Comparison of ENCODE assay signal across 12 cellular contexts in the genomic region with DNA sequence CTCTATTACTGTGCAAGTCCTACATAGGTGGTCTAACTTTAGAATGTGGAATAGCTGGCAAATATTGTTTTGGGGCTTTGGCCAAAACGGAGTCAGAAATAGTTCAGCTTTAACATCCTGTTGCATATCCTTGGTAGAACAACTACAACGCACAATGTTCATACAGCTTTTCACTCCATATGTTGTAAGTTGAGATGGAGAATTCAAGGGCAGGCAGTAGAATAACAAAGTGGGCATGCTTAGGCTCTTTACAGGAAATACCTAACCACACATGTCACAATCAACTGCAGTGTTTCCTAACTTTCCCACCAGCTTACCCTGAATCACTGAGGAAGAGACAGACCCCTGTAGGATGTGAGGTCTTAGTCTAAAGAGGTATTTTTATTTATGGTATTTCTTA.
DNase-seq lines count a peak whose midpoint lies in the region; ATAC-seq and TF ChIP-seq lines count a peak whose summit lies in the region.
"Had no signal": no experiment of that assay in that cellular context is flagged by ENCODE, and none has a peak within 500 bp of the region (broad histone marks: within the 10 kb centered on the region; RNA-seq: fewer than 3 reads in every experiment).

No MANE protein-coding gene starts in this region.

- H3K4me3 ChIP-seq in tibial nerve (no peak overlapping the region), HAP-1 (no peak overlapping the region)
- H3K4me3 ChIP-seq: lower lobe of right lung, right atrium auricular region had no signal

- H3K27ac ChIP-seq in foreskin keratinocyte (no peak overlapping the region), tibial nerve (no peak overlapping the region)
- H3K27ac ChIP-seq: lower lobe of right lung, right atrium auricular region had no signal

- POLR2A ChIA-PET in WTC11 (lab: Charles Lee): interaction anchor here (0.6 kb wide), 1 partner anchor 13 kb away, joined by 3 read pairs; no protein-coding TSS in a partner anchor

- H3K27me3 ChIP-seq in foreskin keratinocyte: no peaks in the 10 kb centered on the region
- no peaks in the 10 kb centered on the region for H3K27me3 ChIP-seq in tibial nerve
- no peaks in the 10 kb centered on the region for H3K27me3 ChIP-seq in HAP-1 (ENCODE audit: low read depth)
- H3K27me3 ChIP-seq: right atrium auricular region had no signal

- H3K4me1 ChIP-seq in foreskin keratinocyte: peaks cover 11% of the 10 kb centered on the region
- H3K4me1 ChIP-seq in tibial nerve: no peaks in the 10 kb centered on the region
- no peaks in the 10 kb centered on the region for H3K4me1 ChIP-seq in HAP-1
- H3K4me1 ChIP-seq: lower lobe of right lung, right atrium auricular region had no signal

- H3K9me3 ChIP-seq in tibial nerve: no peaks in the 10 kb centered on the region
- H3K9me3 ChIP-seq in HAP-1: no peaks in the 10 kb centered on the region
- H3K9me3 ChIP-seq: lower lobe of right lung, right atrium auricular region had no signal

- no peak for TF ChIP-seq POLR2A in tibial nerve (IDR thresholded peaks at IDR 0.05)

- CTCF ChIA-PET in WTC11 (lab: Charles Lee): no interaction called here

- no peak overlapping the region for H3K27ac Mint-ChIP-seq in WTC11

- H3K36me3 ChIP-seq in tibial nerve: no peaks in the 10 kb centered on the region
- no peaks in the 10 kb centered on the region for H3K36me3 ChIP-seq in HAP-1 (replicated peaks)
- H3K36me3 ChIP-seq: lower lobe of right lung, right atrium auricular region had no signal

- no peak for TF ChIP-seq EP300 in tibial nerve (IDR thresholded peaks at IDR 0.05)

- H3K36me3 Mint-ChIP-seq in WTC11: no peaks in the 10 kb centered on the region

- no peaks in the 10 kb centered on the region for H3K9me3 Mint-ChIP-seq in WTC11

- H3K4me1 Mint-ChIP-seq in WTC11: peaks cover 7% of the 10 kb centered on the region; the same call in 1 of the 2 replicates

- peak; percentile 71 for ATAC-seq in WTC11
- ATAC-seq in foreskin keratinocyte: peak; percentile 75
- ATAC-seq: esophagus mucosa, lower lobe of right lung had no signal

- WGBS in tibial nerve, 2 donors: 46 to 50% methylated on average over 2 of the region's 2 CpGs

- no peak overlapping the region for H3K4me3 Mint-ChIP-seq in WTC11

- in situ Hi-C loops in HAP-1 (cut with MboI; ENCODE audit: low sequenced_read_pairs): no loop called here

- DNase-seq in A172 (ENCODE audit: low spot score) (peak; percentile 66), HT1080 (ENCODE audit: low read depth) (peak; percentile 98), WTC11 (ENCODE audit: low spot score) (no peak), foreskin keratinocyte (peak; percentile 50 to 75), tibial nerve (ENCODE audit: low spot score in 2 of 2) (no peak), HAP-1 (ENCODE audit: low spot score in 2 of 2) (no peak)
- DNase-seq in activated T-cell treated with anti-CD3 and anti-CD28 coated beads, Interleukin-2, amount 50 U/mL, for 1 hour: no peak
- no peak for DNase-seq in stimulated activated CD4-positive, alpha-beta T cell treated with anti-CD3 and anti-CD28 coated beads, Interleukin-4, amount 100 ng/mL, for 4 hours
- DNase-seq: amygdala, lower lobe of right lung had no signal

- no peaks in the 10 kb centered on the region for H3K27me3 Mint-ChIP-seq in WTC11 (ENCODE audit: low read depth)

- TF ChIP-seq CTCF in WTC11 (IDR thresholded peaks at IDR 0.05) (no peak), foreskin keratinocyte (conservative IDR thresholded peaks at IDR 0.05) (no peak), tibial nerve (IDR thresholded peaks at IDR 0.05) (no peak)

TF ChIP-seq in WTC11, 78 proteins besides CTCF, POLR2A, EP300 and RAD21:
- TF ChIP-seq ZNF219 (CRISPR knock-in tag; IDR thresholded peaks at IDR 0.05; ENCODE audit: borderline replicate concordance) (no peak), CREB1 (CRISPR knock-in tag; IDR thresholded peaks at IDR 0.05) (no peak), KAT7 (CRISPR knock-in tag; IDR thresholded peaks at IDR 0.05; ENCODE audit: borderline replicate concordance) (no peak), ZNF121 (CRISPR knock-in tag; IDR thresholded peaks at IDR 0.05) (no peak), GTF2I (CRISPR knock-in tag; conservative IDR thresholded peaks at IDR 0.05) (no peak), ZNF263 (CRISPR knock-in tag; IDR thresholded peaks at IDR 0.05; ENCODE audit: low read depth) (no peak), JAZF1 (CRISPR knock-in tag; IDR thresholded peaks at IDR 0.05) (no peak), FOXJ3 (CRISPR knock-in tag; IDR thresholded peaks at IDR 0.05; ENCODE audit: borderline replicate concordance) (no peak)
- TF ChIP-seq, protein P1, sequence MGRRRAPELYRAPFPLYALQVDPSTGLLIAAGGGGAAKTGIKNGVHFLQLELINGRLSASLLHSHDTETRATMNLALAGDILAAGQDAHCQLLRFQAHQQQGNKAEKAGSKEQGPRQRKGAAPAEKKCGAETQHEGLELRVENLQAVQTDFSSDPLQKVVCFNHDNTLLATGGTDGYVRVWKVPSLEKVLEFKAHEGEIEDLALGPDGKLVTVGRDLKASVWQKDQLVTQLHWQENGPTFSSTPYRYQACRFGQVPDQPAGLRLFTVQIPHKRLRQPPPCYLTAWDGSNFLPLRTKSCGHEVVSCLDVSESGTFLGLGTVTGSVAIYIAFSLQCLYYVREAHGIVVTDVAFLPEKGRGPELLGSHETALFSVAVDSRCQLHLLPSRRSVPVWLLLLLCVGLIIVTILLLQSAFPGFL (CRISPR knock-in tag; IDR thresholded peaks at IDR 0.05; ENCODE audit: borderline replicate concordance): no peak
TF ChIP-seq in WTC11: peak in this region for 0.

Comparison
In these comparisons a context has a peak if more than half of its experiments do, and no peak if none do; other contexts are left out.
1. DNase-seq: peak in A172 (single experiment), HT1080 (single experiment) and foreskin keratinocyte (2 of 2); none in WTC11 (single experiment), tibial nerve (0 of 2), activated T-cell treated with anti-CD3 and anti-CD28 coated beads, Interleukin-2, amount 50 U/mL, for 1 hour (single experiment), stimulated activated CD4-positive, alpha-beta T cell treated with anti-CD3 and anti-CD28 coated beads, Interleukin-4, amount 100 ng/mL, for 4 hours (0 of 2) and HAP-1 (0 of 2).